Comparison of ENCODE assay signal across 25 cellular contexts in genomic region chr11:106121570-106122320, GRCh38. TPM values are rescaled to one million over a fixed set of nuclear protein-coding genes. Genes with fewer than 3 reads are reported as not detected.
DNase-seq lines count a peak whose midpoint lies in the region; TF ChIP-seq lines count a peak whose summit lies in the region.
"Had no signal": no experiment of that assay in that cellular context is flagged by ENCODE, and none has a peak within 500 bp of the region (broad histone marks: within the 10 kb centered on the region; RNA-seq: fewer than 3 reads in every experiment).

No MANE protein-coding gene starts in this region.

- H4K91ac ChIP-seq in trophoblast cell (ENCODE audit: low read depth, low read length) = peak overlapping the region; percentile 11

- no peak overlapping the region for H4K12ac ChIP-seq in trophoblast cell (ENCODE audit: low read depth, low read length)

- no peaks in the 10 kb centered on the region for H3K79me2 ChIP-seq in trophoblast cell (ENCODE audit: control insufficient read depth, insufficient read depth, low read length, poor library complexity)

- H2AFZ ChIP-seq in trophoblast cell (ENCODE audit: insufficient read depth, low read length, poor library complexity) = no peak overlapping the region

- H3K4me3 ChIP-seq in adipocyte (ENCODE audit: low read length) (no peak overlapping the region), trophoblast cell (ENCODE audit: low read depth, low read length) (no peak overlapping the region)
- H3K4me3 ChIP-seq: BLaER1, HAP-1 had no signal

- H2BK120ac ChIP-seq in trophoblast cell (ENCODE audit: insufficient read depth, low read length, poor library complexity) = no peak overlapping the region

- peak overlapping the region; percentile 11 for H4K8ac ChIP-seq in trophoblast cell (ENCODE audit: low read depth, low read length)

- H2BK12ac ChIP-seq in trophoblast cell (ENCODE audit: low read length) = peak overlapping the region; percentile 36

- H3K9me3 ChIP-seq in adipocyte (ENCODE audit: control insufficient read depth, low read length) (no peaks in the 10 kb centered on the region), trophoblast cell (ENCODE audit: insufficient read depth, low read depth, low read length) (no peaks in the 10 kb centered on the region)
- H3K9me3 ChIP-seq: BLaER1, HAP-1 had no signal

- DNase-seq in M059J (ENCODE audit: low read depth) (peak; percentile 25), adipocyte (ENCODE audit: low read depth) (peak; percentile 15), trophoblast cell (peak in 1 of 2 donors; percentile 47), EL (no peak), GM20000 (ENCODE audit: low spot score) (no peak)
- no peak for DNase-seq in stimulated activated CD4-positive, alpha-beta T cell treated with anti-CD3 and anti-CD28 coated beads, Interleukin-12 subunit alpha, Interleukin-12 subunit beta, amount 100 ng/mL, for 4 hours
- DNase-seq: CD4-positive, CD25-positive, alpha-beta regulatory T cell; DMS153; DND-41; GOT3; HFFc6; KBM-7; NCI-H1048; NCI-H1417; NCI-H1694; NCI-H2171 treated with DMSO at 0.1 percent for 48 hours; NCI-H345; NCI-H510A treated with DMSO at 0.1 percent for 48 hours; NCI-H774; NK-92 treated with Interleukin-12 subunit alpha and Interleukin-12 subunit beta, amount 100 ng/mL, for 24 hours; Right ventricle myocardium superior; RPMI8226 had no signal

- H3K23ac ChIP-seq in trophoblast cell (ENCODE audit: low read length) = no peak overlapping the region

- peak overlapping the region; percentile 18 for H3K18ac ChIP-seq in trophoblast cell (ENCODE audit: low read length)

- H3K4ac ChIP-seq in trophoblast cell (ENCODE audit: low read depth, low read length) = no peak overlapping the region

- H3K4me2 ChIP-seq in trophoblast cell (ENCODE audit: low read length) = no peak overlapping the region
- H3K4me2 ChIP-seq: BLaER1 had no signal

- peak overlapping the region; percentile 36 for H3K27ac ChIP-seq in 22Rv1
- peak overlapping the region; percentile 9 for H3K27ac ChIP-seq in trophoblast cell (ENCODE audit: low read depth, low read length)
- H3K27ac ChIP-seq: BLaER1 had no signal

- no peak overlapping the region for H3K14ac ChIP-seq in trophoblast cell (ENCODE audit: low read length)

- H2AK5ac ChIP-seq in trophoblast cell (ENCODE audit: low read length) = no peak overlapping the region

- H3K27me3 ChIP-seq in adipocyte (replicated peaks; ENCODE audit: control insufficient read depth, insufficient read depth, low read length) = peaks cover 11% of the 10 kb centered on the region
- H3K27me3 ChIP-seq in trophoblast cell (ENCODE audit: insufficient read depth, low read length) = no peaks in the 10 kb centered on the region
- H3K27me3 ChIP-seq: BLaER1 had no signal

- H3K4me1 ChIP-seq in adipocyte (ENCODE audit: control insufficient read depth, insufficient read depth, low read length) (no peaks in the 10 kb centered on the region), trophoblast cell (ENCODE audit: control insufficient read depth in 1 of 2, insufficient read depth in 2 of 2, low read length in 2 of 2) (peaks cover 3 to 4% of the 10 kb centered on the region in 2 experiments)
- H3K4me1 ChIP-seq: BLaER1, HAP-1 had no signal

- H3K79me1 ChIP-seq in trophoblast cell (ENCODE audit: low read length) = peaks cover 2% of the 10 kb centered on the region

- 100% methylated on average over 1 of the region's 6 CpGs for WGBS in trophoblast cell (ENCODE audit: extremely low coverage, insufficient coverage, insufficient read length)

- no peak overlapping the region for H2BK5ac ChIP-seq in trophoblast cell (ENCODE audit: low read depth, low read length, poor library complexity)

- no peak overlapping the region for H3K9ac ChIP-seq in adipocyte (ENCODE audit: low read length)
- no peak overlapping the region for H3K9ac ChIP-seq in trophoblast cell (ENCODE audit: low read length)
- H3K9ac ChIP-seq: BLaER1 had no signal

- H3K36me3 ChIP-seq in adipocyte (ENCODE audit: control insufficient read depth, insufficient read depth, low read length, severe bottlenecking) = no peaks in the 10 kb centered on the region
- no peaks in the 10 kb centered on the region for H3K36me3 ChIP-seq in trophoblast cell (ENCODE audit: control insufficient read depth in 1 of 2, insufficient read depth in 2 of 2, low read length in 2 of 2)
- H3K36me3 ChIP-seq: BLaER1, HAP-1 had no signal

- TF ChIP-seq CTCF in 22Rv1 (IDR thresholded peaks at IDR 0.05) (no peak), GM20000 (IDR thresholded peaks at IDR 0.05; ENCODE audit: extremely low read depth, missing control alignments) (no peak)

RNA-seq across cellular contexts. Expression of gene AASDHPPT, which starts 44.3 kb away (rescaled TPM):
- 50.0 and 58.6 TPM in 2 replicates for total RNA-seq in M059J (2014; rRNA removed; shearing (Covaris generic))
- 17.3 and 19.2 TPM in 2 replicates for polyA plus RNA-seq in trophoblast cell (2013)

RNA-seq across cellular contexts. Expression of gene KBTBD3, which starts 44.6 kb away (rescaled TPM):
- 2.6 and 3.6 TPM in 2 replicates for total RNA-seq in M059J (2014; rRNA removed; shearing (Covaris generic))
- polyA plus RNA-seq in trophoblast cell (2013) = 2.0 and 2.8 TPM in 2 replicates

Comparison
In these comparisons a context has a peak if more than half of its experiments do, and no peak if none do; other contexts are left out.
1. DNase-seq: peak in M059J (single experiment) and adipocyte (single experiment); none in stimulated activated CD4-positive, alpha-beta T cell treated with anti-CD3 and anti-CD28 coated beads, Interleukin-12 subunit alpha, Interleukin-12 subunit beta, amount 100 ng/mL, for 4 hours (single experiment), EL (single experiment) and GM20000 (single experiment).